Comparison of ENCODE assay signal across 7 cellular contexts in the genomic region with DNA sequence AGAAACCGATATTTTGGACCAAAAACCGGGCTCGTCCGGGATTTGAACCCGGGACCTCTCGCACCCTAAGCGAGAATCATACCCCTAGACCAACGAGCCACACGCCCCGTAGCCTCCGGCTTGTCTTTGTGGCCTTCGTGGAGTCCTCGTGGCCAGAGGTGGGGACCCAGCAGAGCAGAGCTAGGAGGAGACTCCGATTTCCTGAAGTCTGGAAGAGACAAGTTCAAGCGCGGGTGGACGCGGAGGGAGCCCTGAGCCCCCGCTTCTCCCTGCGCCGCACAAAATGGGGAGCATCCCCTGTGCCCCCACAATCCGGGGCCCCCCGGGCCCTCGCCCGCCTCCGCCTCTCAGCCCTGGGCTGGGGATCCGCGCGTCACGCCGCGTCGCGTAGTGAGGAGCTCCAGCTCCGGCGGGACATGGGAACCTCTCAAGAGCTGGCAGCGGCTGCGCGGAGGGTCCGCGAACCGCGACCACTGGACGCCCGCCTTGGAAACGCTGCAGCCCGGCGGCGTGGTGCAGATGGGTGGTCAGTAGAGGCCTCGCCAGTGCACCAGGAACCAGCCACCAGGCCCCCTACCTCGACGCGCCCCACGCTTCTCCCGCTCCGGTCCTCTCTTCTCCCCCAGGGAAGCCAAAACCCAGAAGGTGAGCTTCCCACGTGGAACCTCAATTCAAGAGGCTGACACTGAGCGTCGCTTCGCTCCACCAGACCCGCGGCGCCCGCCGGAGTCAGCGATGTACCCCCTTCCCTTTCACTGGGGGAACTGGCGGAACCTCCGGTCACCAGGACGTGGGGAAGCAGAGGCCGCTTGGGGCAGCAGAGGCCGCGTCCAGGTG. TPM values are rescaled to one million over a fixed set of nuclear protein-coding genes. Genes with fewer than 3 reads are reported as not detected.
A peak's percentile ranks its signal among the peaks of the same experiment; 100 is the strongest.
DNase-seq lines count a peak whose midpoint lies in the region; FAIRE-seq and TF ChIP-seq lines count a peak whose summit lies in the region.

No MANE protein-coding gene starts in this region.

- H3K9me3 ChIP-seq in iPS-18c (ENCODE audit: control insufficient read depth, insufficient read depth, low read length) (no peaks in the 10 kb centered on the region), tibial artery (no peaks in the 10 kb centered on the region)

- H3K36me3 ChIP-seq in tibial artery = no peaks in the 10 kb centered on the region

- intact Hi-C loops in tibial artery (cut with DNase I; ENCODE audit: low total_unique reads) = no loop called here

- no peak for TF ChIP-seq POLR2A in GM12891 (IDR thresholded peaks at IDR 0.05; ENCODE audit: low read depth, low read length)

- in situ Hi-C loops in astrocyte of the cerebellum (cut with HindIII; ENCODE audit: low sequenced_read_pairs) = no loop called here

- H3K4me1 ChIP-seq in tibial artery = peaks cover 0 to 16% (median 12%) of the 10 kb centered on the region in 4 donors

- no peak overlapping the region for H3K27ac ChIP-seq in tibial artery

- TF ChIP-seq CTCF in astrocyte of the cerebellum (IDR thresholded peaks at IDR 0.05; ENCODE audit: low read depth, low read length, missing control alignments) (peak; percentile 46), tibial artery (IDR thresholded peaks at IDR 0.05) (peak in 1 of 2 experiments; percentile 7)

- H3K4me3 ChIP-seq in astrocyte of the cerebellum (ENCODE audit: low read depth, low read length) = peak overlapping the region; percentile 43
- peak overlapping the region; percentile 77 for H3K4me3 ChIP-seq in iPS-18c (ENCODE audit: insufficient read depth, low read depth, low read length)
- peak overlapping the region in 1 of 2 donors; percentile 14 for H3K4me3 ChIP-seq in tibial artery

- no peak for FAIRE-seq in GM12891 (lab: Jason Lieb, UNC)

- H3K27me3 ChIP-seq in tibial artery = peaks cover 0 to 100% of the 10 kb centered on the region in 2 donors

- peak; percentile 42 for DNase-seq in GM12891 (ENCODE audit: insufficient read length, low spot score)
- peak; percentile 91 for DNase-seq in OCI-M1 (lab: John Stamatoyannopoulos, UW)
- no peak for DNase-seq in astrocyte of the cerebellum (ENCODE audit: low read depth)
- peak in 2 of 3 experiments; percentile 55 to 74 for DNase-seq in stimulated activated CD4-positive, alpha-beta T cell treated with anti-CD3 and anti-CD28 coated beads, TNF-alpha, amount 100 ng/mL, for 24 hours (ENCODE audit: low read depth in 3 of 3)
- no peak for DNase-seq in anterior cingulate cortex (lab: John Stamatoyannopoulos, UW)
- DNase-seq in tibial artery = no peak

TF ChIP-seq in GM12891, 5 proteins besides CTCF, POLR2A, EP300 and RAD21:
- TF ChIP-seq SPI1 (IDR thresholded peaks at IDR 0.05; ENCODE audit: low read depth, low read length) = no peak
- TF ChIP-seq PAX5 (IDR thresholded peaks at IDR 0.05; ENCODE audit: insufficient read depth, low read length, severe bottlenecking) = no peak
- no peak for TF ChIP-seq POU2F2 (IDR thresholded peaks at IDR 0.05; ENCODE audit: low read depth, low read length)
- no peak for TF ChIP-seq POLR2AphosphoS5 (IDR thresholded peaks at IDR 0.05; ENCODE audit: low read depth, low read length)
- TF ChIP-seq TAF1 (IDR thresholded peaks at IDR 0.05; ENCODE audit: low read depth, low read length) = no peak

RNA-seq across cellular contexts. Expression of a gene that starts 5.2 kb away (rescaled TPM):
- not detected for polyA plus RNA-seq in GM12891 (2012; ENCODE audit: low read depth, missing spikeins)

RNA-seq across cellular contexts. Expression of a gene that starts 48.0 kb away (rescaled TPM):
- polyA plus RNA-seq in GM12891 (2012; ENCODE audit: low read depth, missing spikeins) = 3.7 TPM

RNA-seq across cellular contexts. Expression of a gene that starts 52.1 kb away (rescaled TPM):
- 3.3 TPM for polyA plus RNA-seq in GM12891 (2012; ENCODE audit: low read depth, missing spikeins)

Comparison
In these comparisons a context has a peak if more than half of its experiments do, and no peak if none do; other contexts are left out.
1. DNase-seq: peak in GM12891 (single experiment), OCI-M1 (single experiment) and stimulated activated CD4-positive, alpha-beta T cell treated with anti-CD3 and anti-CD28 coated beads, TNF-alpha, amount 100 ng/mL, for 24 hours (2 of 3); none in astrocyte of the cerebellum (single experiment), anterior cingulate cortex (0 of 58) and tibial artery (0 of 2).